ENCODE assay signal across 25 cellular contexts in the genomic region with DNA sequence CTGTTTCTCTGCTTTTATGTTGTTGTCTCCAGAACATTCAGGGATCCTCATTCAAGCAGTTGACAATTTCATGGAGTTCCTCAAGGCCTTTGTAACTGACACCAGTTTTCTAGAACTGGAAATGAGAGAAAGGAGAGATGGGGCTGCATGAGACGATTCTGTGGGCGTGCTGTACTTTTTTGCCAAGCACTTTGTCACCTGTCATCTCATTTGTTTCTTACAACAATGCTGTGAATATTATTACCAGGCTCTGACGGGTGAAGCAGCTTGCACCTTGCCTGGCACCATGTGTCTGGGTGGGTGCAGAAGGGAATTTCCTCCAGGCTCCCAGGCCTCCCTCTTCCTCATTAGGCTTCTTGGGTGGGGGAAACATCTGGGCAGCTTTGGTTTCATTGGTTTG. TPM values are rescaled to one million over a fixed set of nuclear protein-coding genes. Genes with fewer than 3 reads are reported as not detected.
"Had no signal": no experiment of that assay in that cellular context is flagged by ENCODE, and none has a peak within 500 bp of the region (broad histone marks: within the 10 kb centered on the region; RNA-seq: fewer than 3 reads in every experiment).

No MANE protein-coding gene starts in this region.

- H3K27me3 ChIP-seq: breast epithelium, colonic mucosa, dorsolateral prefrontal cortex, esophagus muscularis mucosa, stomach, suprapubic skin, uterus had no signal

- H3K4me2 ChIP-seq: neural progenitor cell had no signal

- H3K9me3 ChIP-seq: breast epithelium, colonic mucosa, esophagus muscularis mucosa, left ventricle myocardium inferior, mucosa of descending colon, stomach, suprapubic skin, uterus had no signal

- ATAC-seq: activated CD8-positive, alpha-beta T cell treated with anti-CD3 and anti-CD28 coated beads, Interleukin-2, amount 10 ng/mL, durations not matched to agents 7 days and 5 days; mucosa of descending colon had no signal

- H3K4me3 ChIP-seq: breast epithelium, colonic mucosa, dorsolateral prefrontal cortex, esophagus muscularis mucosa, left ventricle myocardium inferior, mucosa of descending colon, neural progenitor cell, stomach, suprapubic skin, uterus had no signal

- FAIRE-seq: astrocyte, frontal cortex, TTC549 had no signal

- H3K4me1 ChIP-seq: colonic mucosa had no signal

- H3K27ac ChIP-seq: breast epithelium, colonic mucosa, esophagus muscularis mucosa, left ventricle myocardium inferior, neural progenitor cell, stomach had no signal

- H3K9ac ChIP-seq: neural progenitor cell had no signal

- H2AFZ ChIP-seq: neural progenitor cell had no signal

- H3K36me3 ChIP-seq: breast epithelium, colonic mucosa, esophagus muscularis mucosa, left ventricle myocardium inferior, neural progenitor cell, stomach, suprapubic skin, uterus, WERI-Rb-1 had no signal

- DNase-seq: activated CD4-positive, alpha-beta T cell treated with anti-CD3 and anti-CD28 coated beads for 1 hour; activated CD4-positive, alpha-beta T cell treated with anti-CD3 and anti-CD28 coated beads, Interleukin-2, amount 50 U/mL, for 1 hour; activated CD8-positive, alpha-beta T cell treated with anti-CD3 and anti-CD28 coated beads, Interleukin-2, amount 10 ng/mL, durations not matched to agents 7 days and 5 days; activated naive CD4-positive, alpha-beta T cell; colonic mucosa; dorsolateral prefrontal cortex; hippocampal formation; kidney glomerular epithelial cell; left ventricle myocardium inferior; mucosa of descending colon; naive B cell; posterior cingulate gyrus; retina; stomach; T-helper 1 cell; trophoblast cell; uterus; WERI-Rb-1 had no signal

RNA-seq across cellular contexts. Expression of a gene that starts 37.4 kb away (rescaled TPM):
- total RNA-seq: astrocyte, frontal cortex had no signal
